In the genomic region with DNA sequence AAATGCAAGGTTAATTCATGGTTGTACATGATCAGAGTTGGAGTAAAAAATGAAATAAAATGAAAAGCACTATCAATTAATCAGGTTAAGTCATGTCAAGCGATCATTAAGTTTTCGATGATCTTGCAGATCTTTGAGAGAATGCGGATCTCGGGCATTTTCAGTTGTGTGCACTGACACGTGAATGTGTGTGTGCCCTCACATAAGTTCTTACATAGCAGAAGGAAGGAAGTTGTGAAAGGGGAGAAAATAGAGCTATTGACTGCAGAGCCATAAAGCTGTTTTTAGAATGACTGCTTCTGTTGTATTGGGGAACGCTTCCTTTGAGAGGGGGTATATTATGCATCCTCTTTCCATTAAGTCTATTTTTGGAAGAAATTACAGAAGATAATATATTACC, we compare ENCODE assay signal across 8 cellular contexts.
A peak's percentile ranks its signal among the peaks of the same experiment; 100 is the strongest.
DNase-seq lines count a peak whose midpoint lies in the region; ATAC-seq and TF ChIP-seq lines count a peak whose summit lies in the region.

No MANE protein-coding gene starts in this region.

- no peak overlapping the region for H2BK15ac ChIP-seq in H9 (ENCODE audit: low read depth, low read length)

- peak; percentile 50 for ATAC-seq in left colon

- H3K9ac ChIP-seq in H9 (ENCODE audit: extremely low read depth, insufficient read length, low read length): no peak overlapping the region
- no peak overlapping the region for H3K9ac ChIP-seq in SK-N-MC (ENCODE audit: insufficient read length)

- H3K56ac ChIP-seq in H9 (ENCODE audit: insufficient read length, low read depth, low read length): no peak overlapping the region

- H2BK5ac ChIP-seq in H9 (ENCODE audit: insufficient read length, low read length): no peak overlapping the region

- H3K36me3 Mint-ChIP-seq in H9 (ENCODE audit: insufficient read depth in 1 of 3, low read depth in 3 of 3): peaks cover 16 to 17% (median 16%) of the 10 kb centered on the region in 3 experiments; a peak in 6 of 7 replicates

- H3K18ac ChIP-seq in H9 (ENCODE audit: insufficient read length, low read depth, low read length): no peak overlapping the region

- H3K27ac Mint-ChIP-seq in H9: peak overlapping the region in 2 of 3 experiments; percentile 21 to 97; a peak in 4 of 7 replicates

- intact Hi-C loops in left colon (cut with DNase I, micrococcal nuclease): no loop called here

- H3T11ph ChIP-seq in H9 (ENCODE audit: low read length): no peak overlapping the region

- H4K91ac ChIP-seq in H9 (ENCODE audit: insufficient read length, low read depth, low read length): no peak overlapping the region

- H3K14ac ChIP-seq in H9 (ENCODE audit: insufficient read depth, low read length): no peak overlapping the region

- TF ChIP-seq CTCF in H9 (conservative IDR thresholded peaks at IDR 0.05): no peak

- H2BK20ac ChIP-seq in H9 (ENCODE audit: low read depth, low read length, poor library complexity, severe bottlenecking): no peak overlapping the region

- H2BK120ac ChIP-seq in H9 (ENCODE audit: low read depth, low read length, poor library complexity, severe bottlenecking): no peak overlapping the region

- peaks cover 2% of the 10 kb centered on the region for H3K79me1 ChIP-seq in H9 (ENCODE audit: insufficient read depth, low read depth, low read length, poor library complexity, severe bottlenecking)

- no peak overlapping the region for H3K27ac ChIP-seq in H9 (ENCODE audit: insufficient read length, low read depth, low read length)
- H3K27ac ChIP-seq in SK-N-MC: peak overlapping the region; percentile 69; the same call in 1 of the 2 replicates
- H3K27ac ChIP-seq in caudate nucleus (ENCODE audit: low read depth, low read length): no peak overlapping the region

- peak overlapping the region; percentile 63 for H3K4me3 ChIP-seq in SK-N-MC

- no peaks in the 10 kb centered on the region for H4K20me1 ChIP-seq in H9 (ENCODE audit: control insufficient read depth, insufficient read depth, insufficient read length)

- no peaks in the 10 kb centered on the region for H3K9me3 Mint-ChIP-seq in H9

- no peak overlapping the region for H3K23ac ChIP-seq in H9 (ENCODE audit: insufficient read length, low read depth, low read length)

- no peaks in the 10 kb centered on the region for H3K23me2 ChIP-seq in H9 (ENCODE audit: insufficient read length, low read depth, low read length, poor library complexity, severe bottlenecking)

- H3K4me1 Mint-ChIP-seq in H9: peaks cover 42 to 64% of the 10 kb centered on the region in 2 experiments

- peaks cover 7% of the 10 kb centered on the region; the same call in 1 of the 2 replicates for H3K4me1 ChIP-seq in H9 (ENCODE audit: insufficient read depth, low read length)

- H3K27me3 Mint-ChIP-seq in H9 (ENCODE audit: low read depth): no peaks in the 10 kb centered on the region

- WGBS in H9 (ENCODE audit: extremely low coverage, insufficient read length, low lambda C conversion rate): no CpG with 5 or more reads among the region's 6 CpGs

- H3K9me3 ChIP-seq in H9 (ENCODE audit: control insufficient read depth, low read depth, low read length) (no peaks in the 10 kb centered on the region), SK-N-MC (ENCODE audit: low read depth, low read length) (no peaks in the 10 kb centered on the region)

- H3K4me3 Mint-ChIP-seq in H9: peak overlapping the region in 1 of 2 experiments; percentile 72; a peak in 2 of 5 replicates

- no peak overlapping the region for H2BK12ac ChIP-seq in H9 (ENCODE audit: insufficient read length, low read depth, low read length)

- no peak overlapping the region for H3K4ac ChIP-seq in H9 (ENCODE audit: low read depth, low read length)

- DNase-seq in H9 (no peak), SK-N-MC (ENCODE audit: low read depth, low spot score) (no peak), left colon (peak in 1 of 2 donors; percentile 19), superior temporal gyrus (ENCODE audit: extremely low spot score) (peak; percentile 17), caudate nucleus (lab: John Stamatoyannopoulos, UW) (no peak), NCI-H2227 (lab: John Stamatoyannopoulos, UW; ENCODE audit: unreplicated experiment) (no peak), H4 (ENCODE audit: low spot score) (no peak), dedifferentiated amniotic fluid mesenchymal stem cell (ENCODE audit: extremely low spot score) (no peak)

- no peak overlapping the region for H4K5ac ChIP-seq in H9 (ENCODE audit: insufficient read length, low read depth, low read length)

- peak overlapping the region; percentile 40 for H3K4me2 ChIP-seq in H9 (ENCODE audit: insufficient read depth, insufficient read length, low read length)

- H2AFZ ChIP-seq in H9 (ENCODE audit: low read length): no peak overlapping the region

- no peaks in the 10 kb centered on the region for H3K79me2 ChIP-seq in H9 (ENCODE audit: insufficient read depth, low read length)

- no peak overlapping the region for H2AK5ac ChIP-seq in H9 (ENCODE audit: insufficient read length, low read length)

- H3K36me3 ChIP-seq in SK-N-MC (ENCODE audit: insufficient read depth, low read length): no peaks in the 10 kb centered on the region; the same call in 1 of the 2 replicates

- H3K27me3 ChIP-seq in H9 (ENCODE audit: insufficient read depth, low read length): no peaks in the 10 kb centered on the region

- no peak overlapping the region for H4K8ac ChIP-seq in H9 (replicated peaks; ENCODE audit: insufficient read length, low read depth, low read length)
